Comparison of ENCODE assay signal across 26 cellular contexts in genomic region chr2:85151026-85151425, GRCh38. TPM values are rescaled to one million over a fixed set of nuclear protein-coding genes. Genes with fewer than 3 reads are reported as not detected.
DNase-seq lines count a peak whose midpoint lies in the region; ATAC-seq, FAIRE-seq and TF ChIP-seq lines count a peak whose summit lies in the region.
"Had no signal": no experiment of that assay in that cellular context is flagged by ENCODE, and none has a peak within 500 bp of the region (broad histone marks: within the 10 kb centered on the region; RNA-seq: fewer than 3 reads in every experiment).

No MANE protein-coding gene starts in this region.

- H3K27ac Mint-ChIP-seq in GM23338 = no peak overlapping the region
- H3K27ac Mint-ChIP-seq in CD14-positive monocyte = no peak overlapping the region
- no peak overlapping the region for H3K27ac Mint-ChIP-seq in activated CD8-positive, alpha-beta T cell treated with anti-CD3 and anti-CD28 coated beads, Interleukin-2, amount 10 ng/mL, durations not matched to agents 7 days and 5 days
- H3K27ac Mint-ChIP-seq: CD8-positive, alpha-beta T cell; T-helper 1 cell treated with Interleukin-12 subunit alpha and Interleukin-12 subunit beta and Interleukin-4 antibody, amounts not matched to agents 30 μg/mL and 1 μg/mL, for 36 hours had no signal

- no TSS peak for BruUV-seq in HepG2 (replicated peaks; lab: Mats Ljungman, UMichigan)

- TF ChIP-seq POLR2A in HepG2 (IDR thresholded peaks at IDR 0.05; ENCODE audit: insufficient read depth in 1 of 2, low read depth in 2 of 2, low read length in 2 of 2) = no peak

- WGBS in HepG2 (ENCODE audit: low lambda C conversion rate) = 4% methylated on average over 1 of the region's 1 CpG

- no peaks in the 10 kb centered on the region for H3K9me3 ChIP-seq in HepG2 (ENCODE audit: low read length)
- H3K9me3 ChIP-seq: Peyer's patch, SJCRH30 had no signal

- no peaks in the 10 kb centered on the region for H3K27me3 ChIP-seq in GM23338 (ENCODE audit: insufficient read depth)
- H3K27me3 ChIP-seq in HepG2 (ENCODE audit: control insufficient read depth in 1 of 2, insufficient read depth in 2 of 2, low read length in 2 of 2) = peaks cover 0 to 22% of the 10 kb centered on the region in 2 experiments; a peak in 3 of 5 replicates
- H3K27me3 ChIP-seq: BLaER1 treated with 17β-estradiol and CSF1 and Interleukin-3, amounts not matched to agents 10 nM and 100 nM; Peyer's patch; SJCRH30 had no signal

- intact Hi-C loops in HepG2 (cut with micrococcal nuclease; ENCODE audit: unreplicated experiment) = no loop called here
- intact Hi-C loops in CD14-positive monocyte (cut with micrococcal nuclease) = no loop called here

- CTCF ChIA-PET in HepG2 (lab: Yijun Ruan, JAX; ENCODE audit: low intra/inter-chr PET ratio, low total read pairs) = no interaction called here
- CTCF ChIA-PET in activated CD8-positive, alpha-beta T cell treated with anti-CD3 and anti-CD28 coated beads, Interleukin-2, amount 10 ng/mL, durations not matched to agents 7 days and 5 days (lab: Charles Lee) = no interaction called here

- H3K4me3 ChIP-seq in GM23338 (no peak overlapping the region), HepG2 (replicated peaks in 1 of 3; ENCODE audit: insufficient read depth in 1 of 3, low read depth in 2 of 3, low read length in 3 of 3) (no peak overlapping the region)
- H3K4me3 ChIP-seq: BLaER1 treated with 17β-estradiol and CSF1 and Interleukin-3, amounts not matched to agents 10 nM and 100 nM; Peyer's patch; SJCRH30 had no signal

- H2AFZ ChIP-seq in GM23338 (no peak overlapping the region), HepG2 (ENCODE audit: low read length) (no peak overlapping the region)

- no peak overlapping the region for H3K4me3 Mint-ChIP-seq in GM23338
- H3K4me3 Mint-ChIP-seq in CD14-positive monocyte = no peak overlapping the region
- no peak overlapping the region for H3K4me3 Mint-ChIP-seq in activated CD8-positive, alpha-beta T cell treated with anti-CD3 and anti-CD28 coated beads, Interleukin-2, amount 10 ng/mL, durations not matched to agents 7 days and 5 days
- H3K4me3 Mint-ChIP-seq: CD8-positive, alpha-beta T cell; T-helper 1 cell treated with Interleukin-12 subunit alpha and Interleukin-12 subunit beta and Interleukin-4 antibody, amounts not matched to agents 30 μg/mL and 1 μg/mL, for 36 hours had no signal

- TF ChIP-seq EP300 in HepG2 (IDR thresholded peaks at IDR 0.05; ENCODE audit: low read depth in 2 of 2, low read length in 2 of 2) (no peak), HepG2 (CRISPR knock-in tag; IDR thresholded peaks at IDR 0.05; ENCODE audit: borderline replicate concordance) (no peak)

- peaks cover 100% of the 10 kb centered on the region for H3K79me2 ChIP-seq in GM23338 (replicated peaks; ENCODE audit: insufficient read depth)
- no peaks in the 10 kb centered on the region for H3K79me2 ChIP-seq in HepG2 (ENCODE audit: insufficient read depth, low read length)

- H4K20me1 ChIP-seq in GM23338 (replicated peaks; ENCODE audit: insufficient read depth) = peaks cover 92% of the 10 kb centered on the region
- H4K20me1 ChIP-seq in HepG2 (ENCODE audit: insufficient read depth, low read length) = no peaks in the 10 kb centered on the region
- H4K20me1 ChIP-seq: BLaER1 treated with 17β-estradiol and CSF1 and Interleukin-3, amounts not matched to agents 10 nM and 100 nM had no signal

- peaks cover 61% of the 10 kb centered on the region for H3K36me3 Mint-ChIP-seq in GM23338 (ENCODE audit: low read depth)
- H3K36me3 Mint-ChIP-seq in CD14-positive monocyte = no peaks in the 10 kb centered on the region
- no peaks in the 10 kb centered on the region for H3K36me3 Mint-ChIP-seq in activated CD8-positive, alpha-beta T cell treated with anti-CD3 and anti-CD28 coated beads, Interleukin-2, amount 10 ng/mL, durations not matched to agents 7 days and 5 days (ENCODE audit: low read depth)
- H3K36me3 Mint-ChIP-seq: CD8-positive, alpha-beta T cell had no signal

- H3F3A ChIP-seq in GM23338 (replicated peaks; ENCODE audit: low read depth) = 0 out of 2 replicates have a peak, but pooled peaks cover 4% of the 10 kb centered on the region

- H3K9me3 Mint-ChIP-seq in GM23338 (no peaks in the 10 kb centered on the region; the same call in 2 of the 3 replicates), CD14-positive monocyte (peaks cover 0 to 3% (median 1%) of the 10 kb centered on the region in 7 donors)
- no peaks in the 10 kb centered on the region for H3K9me3 Mint-ChIP-seq in activated CD8-positive, alpha-beta T cell treated with anti-CD3 and anti-CD28 coated beads, Interleukin-2, amount 10 ng/mL, durations not matched to agents 7 days and 5 days (ENCODE audit: insufficient read depth)
- H3K9me3 Mint-ChIP-seq: CD8-positive, alpha-beta T cell; T-helper 1 cell treated with Interleukin-12 subunit alpha and Interleukin-12 subunit beta and Interleukin-4 antibody, amounts not matched to agents 30 μg/mL and 1 μg/mL, for 36 hours had no signal

- H3K27ac ChIP-seq in GM23338 (ENCODE audit: low read depth) = 0 out of 2 replicates have a peak overlapping the region, but pooled peaks have one; percentile 26
- H3K27ac ChIP-seq in HepG2 (ENCODE audit: extremely low read length, insufficient read depth, low read length) = no peak overlapping the region
- H3K27ac ChIP-seq: Peyer's patch, SJCRH30 had no signal

- H3K9ac ChIP-seq in HepG2 (ENCODE audit: insufficient read depth, low read depth, low read length) = no peak overlapping the region
- H3K9ac ChIP-seq: BLaER1 treated with 17β-estradiol and CSF1 and Interleukin-3, amounts not matched to agents 10 nM and 100 nM had no signal

- H3K4me2 ChIP-seq in GM23338 (no peak overlapping the region), HepG2 (ENCODE audit: low read depth, low read length) (no peak overlapping the region)

- H3K27me3 Mint-ChIP-seq in GM23338 (ENCODE audit: insufficient read depth, low read depth, poor library complexity) (no peaks in the 10 kb centered on the region), CD14-positive monocyte (ENCODE audit: low read depth in 3 of 3) (peaks cover 2 to 13% (median 6%) of the 10 kb centered on the region in 3 donors)
- peaks cover 21% of the 10 kb centered on the region for H3K27me3 Mint-ChIP-seq in activated CD8-positive, alpha-beta T cell treated with anti-CD3 and anti-CD28 coated beads, Interleukin-2, amount 10 ng/mL, durations not matched to agents 7 days and 5 days (ENCODE audit: low read depth)

- H3K4me1 Mint-ChIP-seq in GM23338 (peaks cover 49% of the 10 kb centered on the region), CD14-positive monocyte (no peaks in the 10 kb centered on the region)
- H3K4me1 Mint-ChIP-seq in activated CD8-positive, alpha-beta T cell treated with anti-CD3 and anti-CD28 coated beads, Interleukin-2, amount 10 ng/mL, durations not matched to agents 7 days and 5 days (ENCODE audit: low read depth) = no peaks in the 10 kb centered on the region

- POLR2A ChIA-PET in HepG2 (lab: Yijun Ruan, JAX) = no interaction called here
- POLR2A ChIA-PET in activated CD8-positive, alpha-beta T cell treated with anti-CD3 and anti-CD28 coated beads, Interleukin-2, amount 10 ng/mL, durations not matched to agents 7 days and 5 days (lab: Charles Lee) = interaction anchor here (1.6 kb wide), 1 partner anchor 13 kb away, joined by 3 read pairs; no protein-coding TSS in a partner anchor

- no peak for FAIRE-seq in HepG2 (lab: Jason Lieb, UNC)
- FAIRE-seq: G401.6, GM18507 had no signal

- TF ChIP-seq RAD21 in HepG2 (CRISPR knock-in tag; IDR thresholded peaks at IDR 0.05) = no peak

- H3K4me1 ChIP-seq in GM23338 (ENCODE audit: insufficient read depth) (peaks cover 21% of the 10 kb centered on the region), HepG2 (ENCODE audit: insufficient read depth, low read length) (no peaks in the 10 kb centered on the region)
- H3K4me1 ChIP-seq: Peyer's patch had no signal

- H3K9me2 ChIP-seq in GM23338 (ENCODE audit: insufficient read depth) = no peaks in the 10 kb centered on the region

- TF ChIP-seq CTCF in GM23338 (conservative IDR thresholded peaks at IDR 0.05; ENCODE audit: low read depth in 2 of 2) (no peak), HepG2 (CRISPR knock-in tag; IDR thresholded peaks at IDR 0.05) (no peak), CD14-positive monocyte (IDR thresholded peaks at IDR 0.05) (no peak)

- no peak for DNase-seq in GM23338 (ENCODE audit: low spot score)
- peak; percentile 21 for DNase-seq in amniotic epithelial cell (ENCODE audit: low read depth)
- no peak for DNase-seq in HepG2 (ENCODE audit: low spot score)
- no peak for DNase-seq in CD14-positive monocyte (ENCODE audit: low spot score)
- no peak for DNase-seq in GM03348 (ENCODE audit: low spot score)
- no peak for DNase-seq in activated CD8-positive, alpha-beta T cell treated with anti-CD3 and anti-CD28 coated beads, Interleukin-2, amount 10 ng/mL, durations not matched to agents 7 days and 5 days
- DNase-seq: ACHN; CD8-positive, alpha-beta T cell; DND-41; Karpas-422; MV-4-11; NCI-H1105 treated with DMSO at 0.1 percent for 48 hours; NCI-H1694; NCI-H2081; NCI-H2171; NCI-H345; NCI-H524; NCI-H774; NK-92 treated with Interleukin-12 subunit alpha and Interleukin-12 subunit beta, amount 100 ng/mL, for 24 hours; Peyer's patch; SJCRH30 had no signal

- ATAC-seq in GM23338 (no peak), HepG2 (no peak), GM18907 (IDR thresholded peaks at IDR 0.05; ENCODE audit: unreplicated experiment) (no peak)
- ATAC-seq in activated CD8-positive, alpha-beta T cell treated with anti-CD3 and anti-CD28 coated beads, Interleukin-2, amount 10 ng/mL, durations not matched to agents 7 days and 5 days = no peak
- ATAC-seq: CD8-positive, alpha-beta T cell had no signal

- in situ Hi-C loops in HepG2 (cut with HindIII; ENCODE audit: extremely low pct_ligation_motif_present, low pct_unique_long_range_greater_than_20kb) = no loop called here

- no peaks in the 10 kb centered on the region; the same call in 1 of the 2 replicates for H3K36me3 ChIP-seq in GM23338 (ENCODE audit: insufficient read depth)
- no peaks in the 10 kb centered on the region for H3K36me3 ChIP-seq in HepG2 (replicated peaks in 1 of 2; ENCODE audit: control insufficient read depth in 1 of 2, insufficient read depth in 2 of 2, low read length in 2 of 2)
- H3K36me3 ChIP-seq: BLaER1 treated with 17β-estradiol and CSF1 and Interleukin-3, amounts not matched to agents 10 nM and 100 nM; Peyer's patch had no signal

RNA-seq across cellular contexts. Expression of gene TCF7L1, which starts 17.8 kb away (rescaled TPM):
- total RNA-seq in GM23338 (2014; rRNA removed; shearing (Covaris generic)) = 42.4 and 47.3 TPM in 2 replicates
- polyA plus RNA-seq in GM23338 (2016; fragmentation: Nextera tagmentation; extraction: Ambion mirVana) = 101 and 113 TPM in 2 replicates
- 0.04 and 0.08 TPM in 2 replicates for total RNA-seq in HepG2 (2016; rRNA removed; fragmentation: Illumina TruSeq; extraction: Trizol)
- total RNA-seq in HepG2 (2016; cell fraction: cytosol; rRNA removed; fragmentation: Illumina TruSeq; extraction: Trizol; ENCODE audit: low read depth) = not detected in 2 replicates
- total RNA-seq in HepG2 (2016; cell fraction: insoluble cytoplasmic fraction; rRNA removed; fragmentation: Illumina TruSeq; extraction: Trizol) = 0.04 and 0.07 TPM in 2 replicates
- 0.06 and 0.07 TPM in 2 replicates for total RNA-seq in HepG2 (2016; cell fraction: membrane; rRNA removed; fragmentation: Illumina TruSeq; extraction: Trizol)
- not detected in 2 replicates for total RNA-seq in HepG2 (2016; cell fraction: nucleus; rRNA removed; fragmentation: Illumina TruSeq; extraction: Trizol)
- 0.15 and 0.24 TPM in 2 replicates for polyA plus RNA-seq in HepG2 (2011; rRNA removed)
- 0.09 and 0.12 TPM in 2 replicates for polyA plus RNA-seq in HepG2 (2011; cell fraction: cytosol; rRNA removed)
- 0.90 and 1.0 TPM in 2 replicates for polyA plus RNA-seq in HepG2 (2011; cell fraction: nucleus; rRNA removed)
- 2.6 and 2.7 TPM in 2 replicates for polyA plus RNA-seq in HepG2 (2012)
- polyA plus RNA-seq in HepG2 (2016; cell fraction: cytosol; fragmentation: Illumina TruSeq; extraction: Trizol; ENCODE audit: low read depth) = 0.12 and 0.14 TPM in 2 replicates
- 0.46 and 0.48 TPM in 2 replicates for polyA plus RNA-seq in HepG2 (2016; cell fraction: insoluble cytoplasmic fraction; fragmentation: Illumina TruSeq; extraction: Trizol; ENCODE audit: low read depth)
- 0.37 and 0.49 TPM in 2 replicates for polyA plus RNA-seq in HepG2 (2016; cell fraction: membrane; fragmentation: Illumina TruSeq; extraction: Trizol; ENCODE audit: low read depth)
- polyA plus RNA-seq in HepG2 (2016; cell fraction: nucleus; fragmentation: Illumina TruSeq; extraction: Trizol; ENCODE audit: insufficient read depth, low read depth) = 0.55 and 0.99 TPM in 2 replicates
- polyA minus RNA-seq in HepG2 (2011; rRNA and poly(A)+ RNA removed; ENCODE audit: low replicate concordance) = 0.05 and 0.28 TPM in 2 replicates
- polyA minus RNA-seq in HepG2 (2011; cell fraction: cytosol; rRNA and poly(A)+ RNA removed) = not detected in 2 replicates
- 0.13 and 0.25 TPM in 2 replicates for polyA minus RNA-seq in HepG2 (2011; cell fraction: nucleus; rRNA and poly(A)+ RNA removed)
- polyA plus RNA-seq in CD14-positive monocyte = under 1 TPM in 1 of 2 donors, not detected in 1; 0.05 TPM
- not detected for total RNA-seq in activated CD8-positive, alpha-beta T cell treated with anti-CD3 and anti-CD28 coated beads, Interleukin-2, amount 10 ng/mL, durations not matched to agents 7 days and 5 days
- total RNA-seq: CD8-positive, alpha-beta T cell had no signal

Comparison
In these comparisons a context has a peak if more than half of its experiments do, and no peak if none do; other contexts are left out.
1. RNA of gene TCF7L1, which starts 17.8 kb away (total RNA-seq): 42.4 to 47.3 TPM in GM23338; 0.04 to 0.08 TPM in HepG2 and not detected in activated CD8-positive, alpha-beta T cell treated with anti-CD3 and anti-CD28 coated beads, Interleukin-2, amount 10 ng/mL, durations not matched to agents 7 days and 5 days; every median in the first group is over 10 times any median in the second.